1 cellular context compared by ENCODE assay signal in genomic region chr20:44959896-44960852, GRCh38.
A peak's percentile ranks its signal among the peaks of the same experiment; 100 is the strongest.
TF ChIP-seq lines count a peak whose summit lies in the region.

A gene with protein sequence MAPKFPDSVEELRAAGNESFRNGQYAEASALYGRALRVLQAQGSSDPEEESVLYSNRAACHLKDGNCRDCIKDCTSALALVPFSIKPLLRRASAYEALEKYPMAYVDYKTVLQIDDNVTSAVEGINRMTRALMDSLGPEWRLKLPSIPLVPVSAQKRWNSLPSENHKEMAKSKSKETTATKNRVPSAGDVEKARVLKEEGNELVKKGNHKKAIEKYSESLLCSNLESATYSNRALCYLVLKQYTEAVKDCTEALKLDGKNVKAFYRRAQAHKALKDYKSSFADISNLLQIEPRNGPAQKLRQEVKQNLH (minus strand): TSS chr20:44960397. CDS start chr20:44960333, 64 bp downstream.

TF ChIP-seq in K562, 482 proteins besides CTCF, POLR2A, EP300 and RAD21 (continued from another document and continues in another):
- TF ChIP-seq RNF219 (CRISPR knock-in tag; IDR thresholded peaks at IDR 0.05), result no peak
- TF ChIP-seq ZNF507 (tag; conservative IDR thresholded peaks at IDR 0.05), result no peak
- no peak for TF ChIP-seq NFATC3 (IDR thresholded peaks at IDR 0.05)
- TF ChIP-seq GTF2F1 (IDR thresholded peaks at IDR 0.05; ENCODE audit: low read depth, low read length), result no peak
- TF ChIP-seq FOXP1 (CRISPR knock-in tag; IDR thresholded peaks at IDR 0.05), result peak; percentile 79
- TF ChIP-seq PCBP1 (IDR thresholded peaks at IDR 0.05; ENCODE audit: low read depth, low read length, poor library complexity, severe bottlenecking), result no peak
- TF ChIP-seq HDAC1 (IDR thresholded peaks at IDR 0.05), result peak in 1 of 2 experiments; percentile 87; a peak in 2 of 4 replicates
- no peak for TF ChIP-seq ZNF347 (CRISPR knock-in tag; IDR thresholded peaks at IDR 0.05; ENCODE audit: low read depth)
- TF ChIP-seq HEY1 (CRISPR knock-in tag; IDR thresholded peaks at IDR 0.05; ENCODE audit: borderline replicate concordance), result no peak
- no peak for TF ChIP-seq RFX5 (IDR thresholded peaks at IDR 0.05; ENCODE audit: low read depth, low read length)
- no peak for TF ChIP-seq SMARCA5 (IDR thresholded peaks at IDR 0.05)
- TF ChIP-seq TCF7 (IDR thresholded peaks at IDR 0.05; ENCODE audit: borderline replicate concordance), result no peak
- no peak for TF ChIP-seq PURB (CRISPR knock-in tag; IDR thresholded peaks at IDR 0.05; ENCODE audit: low read depth)
- TF ChIP-seq POLR2B (IDR thresholded peaks at IDR 0.05; ENCODE audit: low read depth, partially characterized antibody), result peak; percentile 76
- TF ChIP-seq ZNF311 (CRISPR knock-in tag; IDR thresholded peaks at IDR 0.05), result no peak
- TF ChIP-seq SIN3A (IDR thresholded peaks at IDR 0.05; ENCODE audit: borderline replicate concordance in 2 of 2, control insufficient read depth in 1 of 2, low read depth in 2 of 2, low read length in 2 of 2), result peak; percentile 64 to 76; a peak in 2 of 4 replicates
- peak in 2 of 3 experiments; percentile 47 to 58 for TF ChIP-seq YY1 (IDR thresholded peaks at IDR 0.05; ENCODE audit: borderline replicate concordance in 1 of 3, control insufficient read depth in 1 of 3, extremely low read depth in 1 of 3, insufficient read depth in 3 of 3, insufficient read length in 1 of 3, insufficient replicate concordance in 2 of 3, low read depth in 1 of 3, low read length in 2 of 3)
- TF ChIP-seq, protein P1, sequence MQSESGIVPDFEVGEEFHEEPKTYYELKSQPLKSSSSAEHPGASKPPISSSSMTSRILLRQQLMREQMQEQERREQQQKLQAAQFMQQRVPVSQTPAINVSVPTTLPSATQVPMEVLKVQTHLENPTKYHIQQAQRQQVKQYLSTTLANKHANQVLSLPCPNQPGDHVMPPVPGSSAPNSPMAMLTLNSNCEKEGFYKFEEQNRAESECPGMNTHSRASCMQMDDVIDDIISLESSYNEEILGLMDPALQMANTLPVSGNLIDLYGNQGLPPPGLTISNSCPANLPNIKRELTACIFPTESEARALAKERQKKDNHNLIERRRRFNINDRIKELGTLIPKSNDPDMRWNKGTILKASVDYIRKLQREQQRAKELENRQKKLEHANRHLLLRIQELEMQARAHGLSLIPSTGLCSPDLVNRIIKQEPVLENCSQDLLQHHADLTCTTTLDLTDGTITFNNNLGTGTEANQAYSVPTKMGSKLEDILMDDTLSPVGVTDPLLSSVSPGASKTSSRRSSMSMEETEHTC (IDR thresholded peaks at IDR 0.05), result 0 out of 2 replicates have a peak, but pooled peaks have one; percentile 11
- no peak for TF ChIP-seq ATF2 (CRISPR knock-in tag; IDR thresholded peaks at IDR 0.05)
- TF ChIP-seq ZNF146 (CRISPR knock-in tag; IDR thresholded peaks at IDR 0.05; ENCODE audit: unreplicated experiment), result no peak
- TF ChIP-seq ZNF75A (CRISPR knock-in tag; IDR thresholded peaks at IDR 0.05), result no peak
- TF ChIP-seq ERF (CRISPR knock-in tag; IDR thresholded peaks at IDR 0.05), result no peak
- TF ChIP-seq PHF8 (IDR thresholded peaks at IDR 0.05; ENCODE audit: borderline replicate concordance, low read length), result peak; percentile 83
- no peak for TF ChIP-seq KDM1A (IDR thresholded peaks at IDR 0.05)
- TF ChIP-seq NFIC (IDR thresholded peaks at IDR 0.05), result no peak
- TF ChIP-seq, protein P2, sequence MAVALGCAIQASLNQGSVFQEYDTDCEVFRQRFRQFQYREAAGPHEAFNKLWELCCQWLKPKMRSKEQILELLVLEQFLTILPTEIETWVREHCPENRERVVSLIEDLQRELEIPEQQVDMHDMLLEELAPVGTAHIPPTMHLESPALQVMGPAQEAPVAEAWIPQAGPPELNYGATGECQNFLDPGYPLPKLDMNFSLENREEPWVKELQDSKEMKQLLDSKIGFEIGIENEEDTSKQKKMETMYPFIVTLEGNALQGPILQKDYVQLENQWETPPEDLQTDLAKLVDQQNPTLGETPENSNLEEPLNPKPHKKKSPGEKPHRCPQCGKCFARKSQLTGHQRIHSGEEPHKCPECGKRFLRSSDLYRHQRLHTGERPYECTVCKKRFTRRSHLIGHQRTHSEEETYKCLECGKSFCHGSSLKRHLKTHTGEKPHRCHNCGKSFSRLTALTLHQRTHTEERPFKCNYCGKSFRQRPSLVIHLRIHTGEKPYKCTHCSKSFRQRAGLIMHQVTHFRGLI (CRISPR knock-in tag; IDR thresholded peaks at IDR 0.05), result no peak
- no peak for TF ChIP-seq TCF7L2 (IDR thresholded peaks at IDR 0.05; ENCODE audit: low read depth, low read length)
- no peak for TF ChIP-seq BRD9 (IDR thresholded peaks at IDR 0.05; ENCODE audit: low read depth, partially characterized antibody)
- TF ChIP-seq ZNF354B (CRISPR knock-in tag; IDR thresholded peaks at IDR 0.05), result no peak
- TF ChIP-seq ZBTB8A (IDR thresholded peaks at IDR 0.05; ENCODE audit: partially characterized antibody), result no peak
- peak; percentile 62 for TF ChIP-seq RNF2 (IDR thresholded peaks at IDR 0.05)
- peak; percentile 50; the same call in 1 of the 2 replicates for TF ChIP-seq PML (IDR thresholded peaks at IDR 0.05; ENCODE audit: low read length)
- no peak for TF ChIP-seq PYGO2 (tag; IDR thresholded peaks at IDR 0.05)
- peak; percentile 51; the same call in 1 of the 2 replicates for TF ChIP-seq SP1 (CRISPR knock-in tag; IDR thresholded peaks at IDR 0.05)
- TF ChIP-seq MYBL2 (IDR thresholded peaks at IDR 0.05; ENCODE audit: low read depth), result no peak
- TF ChIP-seq MYBL2 (CRISPR knock-in tag; IDR thresholded peaks at IDR 0.05; ENCODE audit: borderline replicate concordance), result no peak
- no peak for TF ChIP-seq PRMT5 (CRISPR knock-in tag; IDR thresholded peaks at IDR 0.05)
- no peak for TF ChIP-seq SETDB1 (IDR thresholded peaks at IDR 0.05; ENCODE audit: low read length)
- peak; percentile 44; the same call in 1 of the 2 replicates for TF ChIP-seq ZBTB7A (IDR thresholded peaks at IDR 0.05; ENCODE audit: borderline replicate concordance, control insufficient read depth, low read depth, low read length)
- TF ChIP-seq ZNF586 (CRISPR knock-in tag; conservative IDR thresholded peaks at IDR 0.05), result no peak
- TF ChIP-seq THRA (IDR thresholded peaks at IDR 0.05), result no peak
- no peak; the same call in 1 of the 2 replicates for TF ChIP-seq CHD2 (IDR thresholded peaks at IDR 0.05; ENCODE audit: low read depth, low read length)
- no peak for TF ChIP-seq ELK1 (CRISPR knock-in tag; IDR thresholded peaks at IDR 0.05)
- TF ChIP-seq, protein P3, sequence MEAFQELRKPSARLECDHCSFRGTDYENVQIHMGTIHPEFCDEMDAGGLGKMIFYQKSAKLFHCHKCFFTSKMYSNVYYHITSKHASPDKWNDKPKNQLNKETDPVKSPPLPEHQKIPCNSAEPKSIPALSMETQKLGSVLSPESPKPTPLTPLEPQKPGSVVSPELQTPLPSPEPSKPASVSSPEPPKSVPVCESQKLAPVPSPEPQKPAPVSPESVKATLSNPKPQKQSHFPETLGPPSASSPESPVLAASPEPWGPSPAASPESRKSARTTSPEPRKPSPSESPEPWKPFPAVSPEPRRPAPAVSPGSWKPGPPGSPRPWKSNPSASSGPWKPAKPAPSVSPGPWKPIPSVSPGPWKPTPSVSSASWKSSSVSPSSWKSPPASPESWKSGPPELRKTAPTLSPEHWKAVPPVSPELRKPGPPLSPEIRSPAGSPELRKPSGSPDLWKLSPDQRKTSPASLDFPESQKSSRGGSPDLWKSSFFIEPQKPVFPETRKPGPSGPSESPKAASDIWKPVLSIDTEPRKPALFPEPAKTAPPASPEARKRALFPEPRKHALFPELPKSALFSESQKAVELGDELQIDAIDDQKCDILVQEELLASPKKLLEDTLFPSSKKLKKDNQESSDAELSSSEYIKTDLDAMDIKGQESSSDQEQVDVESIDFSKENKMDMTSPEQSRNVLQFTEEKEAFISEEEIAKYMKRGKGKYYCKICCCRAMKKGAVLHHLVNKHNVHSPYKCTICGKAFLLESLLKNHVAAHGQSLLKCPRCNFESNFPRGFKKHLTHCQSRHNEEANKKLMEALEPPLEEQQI (IDR thresholded peaks at IDR 0.05), result no peak
- no peak for TF ChIP-seq KLF1 (tag; IDR thresholded peaks at IDR 0.05)
- no peak for TF ChIP-seq HNRNPUL1 (IDR thresholded peaks at IDR 0.05; ENCODE audit: low read length)
- no peak for TF ChIP-seq MTF1 (CRISPR knock-in tag; IDR thresholded peaks at IDR 0.05; ENCODE audit: borderline replicate concordance)
- peak; percentile 94 for TF ChIP-seq BHLHE40 (IDR thresholded peaks at IDR 0.05; ENCODE audit: low read length)
- no peak for TF ChIP-seq ZNF76 (CRISPR knock-in tag; IDR thresholded peaks at IDR 0.05; ENCODE audit: borderline replicate concordance)
- TF ChIP-seq SIN3B (IDR thresholded peaks at IDR 0.05; ENCODE audit: low read depth), result no peak
- peak; percentile 82 for TF ChIP-seq KDM5B (IDR thresholded peaks at IDR 0.05; ENCODE audit: insufficient replicate concordance, low read depth, low read length)
- peak; percentile 95 to 97 for TF ChIP-seq MNT (conservative IDR thresholded peaks at IDR 0.05)
- TF ChIP-seq HNRNPH1 (optimal IDR thresholded peaks at IDR 0.05; ENCODE audit: low read depth, low read length), result no peak
- TF ChIP-seq CHCHD3 (CRISPR knock-in tag; IDR thresholded peaks at IDR 0.05), result no peak
- TF ChIP-seq ZNF263 (CRISPR knock-in tag; IDR thresholded peaks at IDR 0.05; ENCODE audit: borderline replicate concordance), result no peak; the same call in 1 of the 2 replicates
- no peak for TF ChIP-seq SMAD3 (CRISPR knock-in tag; conservative IDR thresholded peaks at IDR 0.05)
- TF ChIP-seq ZC3H4 (CRISPR knock-in tag; IDR thresholded peaks at IDR 0.05; ENCODE audit: borderline replicate concordance), result no peak
- peak; percentile 39 for TF ChIP-seq RBM39 (optimal IDR thresholded peaks at IDR 0.05; ENCODE audit: low read depth, low read length)
- TF ChIP-seq ZNF699 (CRISPR knock-in tag; IDR thresholded peaks at IDR 0.05; ENCODE audit: insufficient replicate concordance), result no peak
- no peak for TF ChIP-seq ZC3H8 (IDR thresholded peaks at IDR 0.05)
- TF ChIP-seq L3MBTL2 (IDR thresholded peaks at IDR 0.05), result peak; percentile 96
- no peak for TF ChIP-seq ZFP36 (IDR thresholded peaks at IDR 0.05; ENCODE audit: low read depth, low read length, partially characterized antibody)
- no peak for TF ChIP-seq KDM2B (CRISPR knock-in tag; IDR thresholded peaks at IDR 0.05)
- no peak; the same call in 1 of the 2 replicates for TF ChIP-seq SPI1 (IDR thresholded peaks at IDR 0.05; ENCODE audit: borderline replicate concordance, low read depth, low read length)
- no peak for TF ChIP-seq ZNF253 (CRISPR knock-in tag; conservative IDR thresholded peaks at IDR 0.05)
- peak; percentile 69 for TF ChIP-seq ARID1B (IDR thresholded peaks at IDR 0.05)
- no peak for TF ChIP-seq ILK (tag; IDR thresholded peaks at IDR 0.05; ENCODE audit: borderline replicate concordance, low read depth)
- no peak for TF ChIP-seq ZNF584 (CRISPR knock-in tag; IDR thresholded peaks at IDR 0.05; ENCODE audit: low read depth)
